In the genomic region with DNA sequence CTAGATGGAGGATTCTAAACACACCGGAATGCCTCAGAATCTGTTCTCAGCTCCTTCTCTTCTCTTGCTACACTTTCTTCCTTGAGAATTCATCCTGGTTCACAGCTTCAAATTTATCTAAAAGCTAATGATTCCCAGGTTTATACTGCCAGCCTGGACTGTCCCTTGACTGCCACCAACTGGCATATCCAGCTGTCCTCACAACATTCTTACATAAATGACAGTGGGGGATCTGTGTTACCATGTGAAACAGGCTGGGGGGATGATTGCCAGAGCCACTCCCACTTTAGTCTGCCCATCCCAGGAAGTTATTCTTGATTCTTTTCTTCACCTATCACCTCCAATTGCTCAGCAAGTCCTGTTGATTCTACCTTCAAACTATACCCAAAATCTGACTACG, we compare ENCODE assay signal across 17 cellular contexts. TPM values are rescaled to one million over a fixed set of nuclear protein-coding genes. Genes with fewer than 3 reads are reported as not detected.
DNase-seq lines count a peak whose midpoint lies in the region; ATAC-seq, FAIRE-seq and TF ChIP-seq lines count a peak whose summit lies in the region.
"Had no signal": no experiment of that assay in that cellular context is flagged by ENCODE, and none has a peak within 500 bp of the region (broad histone marks: within the 10 kb centered on the region; RNA-seq: fewer than 3 reads in every experiment).

No MANE protein-coding gene starts in this region.

- ATAC-seq in mucosa of descending colon (peak; percentile 82), GM21619 (IDR thresholded peaks at IDR 0.05; ENCODE audit: unreplicated experiment) (no peak), HG02840 (IDR thresholded peaks at IDR 0.05; ENCODE audit: low FRiP score, unreplicated experiment) (no peak)
- ATAC-seq: stimulated activated naive CD8-positive, alpha-beta T cell treated with anti-CD3 and anti-CD28 coated beads, Interleukin-15, Interleukin-2, amounts not matched to agents 100 U/mL and 50 U/mL, for 24 hours had no signal

- H3K4me1 ChIP-seq in mucosa of descending colon (ENCODE audit: low read depth), result peaks cover 6% of the 10 kb centered on the region
- H3K4me1 ChIP-seq: BLaER1 treated with 17β-estradiol and CSF1 and Interleukin-3, amounts not matched to agents 10 nM and 100 nM had no signal

- no peak for DNase-seq in D721Med (ENCODE audit: insufficient read length, low spot score)
- DNase-seq in dorsolateral prefrontal cortex, result peak in 1 of 10 donors; percentile 27
- peak in 1 of 3 donors; percentile 43 for DNase-seq in mucosa of descending colon
- DNase-seq in GM19238 (ENCODE audit: insufficient read length, low spot score), result no peak
- no peak for DNase-seq in CD14-positive monocyte (ENCODE audit: low spot score)
- DNase-seq: activated CD4-positive, alpha-beta T cell treated with anti-CD3 and anti-CD28 coated beads, Interleukin-2, amount 50 U/mL, for 48 hours; activated T-cell treated with anti-CD3 and anti-CD28 coated beads, Interleukin-2, amount 50 U/mL, for 48 hours; immature natural killer cell; SHP77; stimulated activated naive CD8-positive, alpha-beta T cell treated with anti-CD3 and anti-CD28 coated beads, Interleukin-15, Interleukin-2, amounts not matched to agents 100 U/mL and 50 U/mL, for 24 hours; T1000 had no signal

- no peaks in the 10 kb centered on the region for H3K27me3 ChIP-seq in dorsolateral prefrontal cortex
- H3K27me3 ChIP-seq: BLaER1 treated with 17β-estradiol and CSF1 and Interleukin-3, amounts not matched to agents 10 nM and 100 nM; cardiac muscle cell had no signal

- peaks cover 0 to 3% (median 1%) of the 10 kb centered on the region in 3 donors for H3K27me3 Mint-ChIP-seq in CD14-positive monocyte (ENCODE audit: low read depth in 3 of 3)

- H3K27ac Mint-ChIP-seq in CD14-positive monocyte, result no peak overlapping the region
- H3K27ac Mint-ChIP-seq: immature natural killer cell had no signal

- H3K9me3 Mint-ChIP-seq in CD14-positive monocyte, result peaks cover 0 to 2% (median 0%) of the 10 kb centered on the region in 7 donors
- H3K9me3 Mint-ChIP-seq: immature natural killer cell had no signal

- no peak for FAIRE-seq in D721Med (lab: Jason Lieb, UNC)
- FAIRE-seq: endometrium had no signal

- TF ChIP-seq CTCF in D721Med (IDR thresholded peaks at IDR 0.05; ENCODE audit: insufficient read depth, missing control alignments) (peak; percentile 22), LNCAP (IDR thresholded peaks at IDR 0.05) (peak; percentile 35; the same call in 1 of the 2 replicates), dorsolateral prefrontal cortex (IDR thresholded peaks at IDR 0.05 in 54 of 56, conservative IDR thresholded peaks at IDR 0.05 in 2 of 56; ENCODE audit: low read depth in 1 of 56, partially characterized antibody in 56 of 56) (peak in 42 of 56 donors; percentile 11 to 57 (median 29)), mucosa of descending colon (IDR thresholded peaks at IDR 0.05) (no peak), CD14-positive monocyte (IDR thresholded peaks at IDR 0.05) (no peak)

- H3K27ac ChIP-seq in dorsolateral prefrontal cortex, result no peak overlapping the region
- H3K27ac ChIP-seq: BLaER1 treated with 17β-estradiol and CSF1 and Interleukin-3, amounts not matched to agents 10 nM and 100 nM; cardiac muscle cell had no signal

- no peak overlapping the region for H3K4me3 Mint-ChIP-seq in CD14-positive monocyte
- H3K4me3 Mint-ChIP-seq: immature natural killer cell had no signal

- no peaks in the 10 kb centered on the region for H3K4me1 Mint-ChIP-seq in CD14-positive monocyte
- H3K4me1 Mint-ChIP-seq: immature natural killer cell had no signal

- H3K9me3 ChIP-seq in mucosa of descending colon, result no peaks in the 10 kb centered on the region
- H3K9me3 ChIP-seq: BLaER1 treated with 17β-estradiol and CSF1 and Interleukin-3, amounts not matched to agents 10 nM and 100 nM had no signal

- no peaks in the 10 kb centered on the region for H3K36me3 Mint-ChIP-seq in CD14-positive monocyte

- intact Hi-C loops in dorsolateral prefrontal cortex (cut with DNase I), result loop anchor here (5.0 to 10.0 kb wide), 2 partner anchors 237 to 239 kb away; no protein-coding TSS in a partner anchor
- intact Hi-C loops in mucosa of descending colon (cut with DNase I, micrococcal nuclease), result no loop called here
- intact Hi-C loops in CD14-positive monocyte (cut with micrococcal nuclease), result no loop called here

- H3K4me3 ChIP-seq in dorsolateral prefrontal cortex (no peak overlapping the region), mucosa of descending colon (no peak overlapping the region)
- H3K4me3 ChIP-seq: BLaER1 treated with 17β-estradiol and CSF1 and Interleukin-3, amounts not matched to agents 10 nM and 100 nM; cardiac muscle cell had no signal

- H3K36me3 ChIP-seq in mucosa of descending colon (ENCODE audit: low read depth), result no peaks in the 10 kb centered on the region
- H3K36me3 ChIP-seq: BLaER1 treated with 17β-estradiol and CSF1 and Interleukin-3, amounts not matched to agents 10 nM and 100 nM; cardiac muscle cell had no signal

RNA-seq across cellular contexts. Expression of a gene that starts 27.2 kb away (rescaled TPM):
- total RNA-seq in dorsolateral prefrontal cortex, result 100 to 1,000 TPM in 80 of 120 experiments, 10 to 100 TPM in 40; 85.2 to 155 (median 104) TPM
- total RNA-seq in mucosa of descending colon, result 10 to 100 TPM; 44.0 to 73.3 (median 44.7) TPM
- 10 to 100 TPM; 62.3 to 81.8 TPM for polyA plus RNA-seq in CD14-positive monocyte

Comparison
In these comparisons a context has a peak if more than half of its experiments do, and no peak if none do; other contexts are left out.
1. CTCF ChIP-seq: peak in D721Med (single experiment), LNCAP (single experiment) and dorsolateral prefrontal cortex (42 of 56); none in mucosa of descending colon (single experiment) and CD14-positive monocyte (single experiment).
2. intact Hi-C loops: an anchor here in dorsolateral prefrontal cortex (5.0 to 10.0 kb wide); none called in mucosa of descending colon and CD14-positive monocyte.